ENCODE assay signal across 8 cellular contexts in the genomic region with DNA sequence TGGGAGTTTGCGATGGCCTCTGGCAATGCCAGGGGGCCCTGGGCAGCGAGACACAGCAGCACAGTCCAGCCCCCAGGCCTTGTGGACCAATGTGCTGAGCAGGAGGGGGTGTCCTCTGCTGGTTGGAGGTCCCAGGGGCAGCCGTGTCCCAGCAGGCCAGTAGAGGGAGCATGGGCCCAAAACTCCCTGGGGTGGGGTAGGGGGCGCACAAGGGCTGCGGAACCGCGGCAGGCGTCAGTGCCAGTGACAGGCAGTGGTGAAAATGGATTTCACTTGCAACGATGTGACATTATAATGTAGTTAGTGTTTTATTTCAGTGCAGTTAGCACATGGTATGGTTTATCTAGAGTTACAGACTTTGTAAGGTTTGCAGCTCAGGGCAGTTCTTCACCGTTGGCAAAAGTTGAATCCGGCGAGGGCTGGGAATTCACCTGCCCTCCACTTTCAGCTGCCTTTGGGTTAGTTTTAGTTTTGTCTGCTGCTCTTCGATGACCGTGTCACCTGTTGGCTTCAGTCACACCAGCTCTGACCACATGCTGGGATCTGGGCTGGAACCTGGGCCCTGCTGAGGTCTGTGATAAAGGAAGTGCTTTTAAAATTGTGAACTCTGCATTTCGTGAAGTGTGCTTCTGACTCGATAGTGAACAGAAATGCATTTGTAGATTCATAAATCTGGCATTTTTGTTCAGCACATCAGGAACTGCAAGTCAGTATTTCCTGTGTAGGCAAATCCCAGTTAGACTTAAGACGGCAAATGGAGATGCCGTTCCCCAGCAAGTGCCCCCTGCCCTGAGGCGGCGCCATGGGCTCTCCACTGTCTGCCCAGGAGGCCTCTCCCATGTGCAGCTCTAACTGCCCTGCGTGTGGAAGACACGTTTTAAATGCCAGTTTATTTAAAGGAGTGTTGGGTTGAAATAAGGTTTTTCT. TPM values are rescaled to one million over a fixed set of nuclear protein-coding genes. Genes with fewer than 3 reads are reported as not detected.
DNase-seq lines count a peak whose midpoint lies in the region; ATAC-seq and TF ChIP-seq lines count a peak whose summit lies in the region.

No MANE protein-coding gene starts in this region.

- peaks cover 22% of the 10 kb centered on the region for H3K36me3 Mint-ChIP-seq in chondrocyte (ENCODE audit: low read depth)

- peaks cover 0 to 4% (median 0%) of the 10 kb centered on the region in 4 donors for H3K4me1 ChIP-seq in liver (ENCODE audit: control insufficient read depth in 4 of 4, insufficient read depth in 4 of 4, low read length in 3 of 4)

- H3K27me3 Mint-ChIP-seq in chondrocyte (ENCODE audit: low read depth) = no peaks in the 10 kb centered on the region

- H3K4me1 Mint-ChIP-seq in chondrocyte (ENCODE audit: low read depth) = peaks cover 11% of the 10 kb centered on the region

- no peak overlapping the region for H3K4me3 ChIP-seq in liver (ENCODE audit: low read depth in 1 of 3, low read length in 3 of 3)

- WGBS in liver = 63% methylated on average over 22 of the region's 22 CpGs

- H3K27ac ChIP-seq in liver (ENCODE audit: low read depth in 1 of 2, low read length in 2 of 2) = no peak overlapping the region

- no peaks in the 10 kb centered on the region for H3K9me3 ChIP-seq in liver (ENCODE audit: control insufficient read depth in 4 of 4, low read length in 3 of 4)

- H3K9ac ChIP-seq in liver (ENCODE audit: low read depth in 1 of 2, low read length in 2 of 2) = no peak overlapping the region

- peak; percentile 36 for ATAC-seq in GM18907 (IDR thresholded peaks at IDR 0.05; ENCODE audit: unreplicated experiment)
- no peak for ATAC-seq in HG03045 (IDR thresholded peaks at IDR 0.05; ENCODE audit: unreplicated experiment)

- peaks cover 0 to under 1% (median 0%) of the 10 kb centered on the region in 4 donors for H3K36me3 ChIP-seq in liver (ENCODE audit: control insufficient read depth in 4 of 4, insufficient read depth in 3 of 4, low read depth in 1 of 4, low read length in 3 of 4)

- H3K27me3 ChIP-seq in liver (ENCODE audit: control insufficient read depth in 4 of 4, insufficient read depth in 4 of 4, low read length in 3 of 4) = no peaks in the 10 kb centered on the region

- no peaks in the 10 kb centered on the region for H3K9me3 Mint-ChIP-seq in chondrocyte (ENCODE audit: low read depth)

- DNase-seq in 8988T (peak; percentile 98), NCI-H1092 treated with DMSO at 0.1 percent for 48 hours (lab: John Stamatoyannopoulos, UW) (peak; percentile 53), chondrocyte (ENCODE audit: low spot score) (no peak)
- peak; percentile 41 for DNase-seq in activated CD4-positive, CD25-positive, alpha-beta regulatory T cell treated with anti-CD3 and anti-CD28 coated beads, Interleukin-2, amount 50 U/mL, for 72 hours
- peak; percentile 26 for DNase-seq in stimulated activated CD8-positive, alpha-beta memory T cell treated with anti-CD3 and anti-CD28 coated beads, Interleukin-12 subunit alpha, Interleukin-12 subunit beta, amount 100 ng/mL, for 1 hour (ENCODE audit: low read depth)

- TF ChIP-seq RAD21 in liver (IDR thresholded peaks at IDR 0.05) = peak; percentile 76 to 90

- TF ChIP-seq CTCF in chondrocyte (IDR thresholded peaks at IDR 0.05) (peak; percentile 84), liver (IDR thresholded peaks at IDR 0.05; ENCODE audit: low read depth, low read length, missing input control) (peak; percentile 70)

- H3K27ac Mint-ChIP-seq in chondrocyte (ENCODE audit: unreplicated experiment) = peak overlapping the region; percentile 61

- H3K4me3 Mint-ChIP-seq in chondrocyte (ENCODE audit: unreplicated experiment) = no peak overlapping the region

TF ChIP-seq in liver, 16 proteins besides CTCF, POLR2A, EP300 and RAD21:
- TF ChIP-seq FOXA2 (IDR thresholded peaks at IDR 0.05) (no peak), TAF1 (conservative IDR thresholded peaks at IDR 0.05) (no peak)
- TF ChIP-seq, protein P1, sequence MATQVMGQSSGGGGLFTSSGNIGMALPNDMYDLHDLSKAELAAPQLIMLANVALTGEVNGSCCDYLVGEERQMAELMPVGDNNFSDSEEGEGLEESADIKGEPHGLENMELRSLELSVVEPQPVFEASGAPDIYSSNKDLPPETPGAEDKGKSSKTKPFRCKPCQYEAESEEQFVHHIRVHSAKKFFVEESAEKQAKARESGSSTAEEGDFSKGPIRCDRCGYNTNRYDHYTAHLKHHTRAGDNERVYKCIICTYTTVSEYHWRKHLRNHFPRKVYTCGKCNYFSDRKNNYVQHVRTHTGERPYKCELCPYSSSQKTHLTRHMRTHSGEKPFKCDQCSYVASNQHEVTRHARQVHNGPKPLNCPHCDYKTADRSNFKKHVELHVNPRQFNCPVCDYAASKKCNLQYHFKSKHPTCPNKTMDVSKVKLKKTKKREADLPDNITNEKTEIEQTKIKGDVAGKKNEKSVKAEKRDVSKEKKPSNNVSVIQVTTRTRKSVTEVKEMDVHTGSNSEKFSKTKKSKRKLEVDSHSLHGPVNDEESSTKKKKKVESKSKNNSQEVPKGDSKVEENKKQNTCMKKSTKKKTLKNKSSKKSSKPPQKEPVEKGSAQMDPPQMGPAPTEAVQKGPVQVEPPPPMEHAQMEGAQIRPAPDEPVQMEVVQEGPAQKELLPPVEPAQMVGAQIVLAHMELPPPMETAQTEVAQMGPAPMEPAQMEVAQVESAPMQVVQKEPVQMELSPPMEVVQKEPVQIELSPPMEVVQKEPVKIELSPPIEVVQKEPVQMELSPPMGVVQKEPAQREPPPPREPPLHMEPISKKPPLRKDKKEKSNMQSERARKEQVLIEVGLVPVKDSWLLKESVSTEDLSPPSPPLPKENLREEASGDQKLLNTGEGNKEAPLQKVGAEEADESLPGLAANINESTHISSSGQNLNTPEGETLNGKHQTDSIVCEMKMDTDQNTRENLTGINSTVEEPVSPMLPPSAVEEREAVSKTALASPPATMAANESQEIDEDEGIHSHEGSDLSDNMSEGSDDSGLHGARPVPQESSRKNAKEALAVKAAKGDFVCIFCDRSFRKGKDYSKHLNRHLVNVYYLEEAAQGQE (IDR thresholded peaks at IDR 0.05) = no peak
TF ChIP-seq in liver: peak in this region for 0.

RNA-seq across cellular contexts. Expression of a gene that starts 46.8 kb away (rescaled TPM):
- total RNA-seq in chondrocyte = 130 to 171 TPM (median 170 TPM) in 3 replicates
- 10 to 100 TPM; 11.3 to 11.7 TPM for total RNA-seq in liver
- 1 to 10 TPM; 3.6 to 8.3 TPM for polyA plus RNA-seq in liver

Comparison
In these comparisons a context has a peak if more than half of its experiments do, and no peak if none do; other contexts are left out.
1. RNA of a gene that starts 46.8 kb away (total RNA-seq): 130 to 171 TPM in chondrocyte; 11.3 to 11.7 TPM in liver; every median in the first group is over 10 times any median in the second.